In genomic region chr4:80172203-80172602, GRCh38 we compare ENCODE assay signal across 9 cellular contexts. TPM values are rescaled to one million over a fixed set of nuclear protein-coding genes. Genes with fewer than 3 reads are reported as not detected.
DNase-seq lines count a peak whose midpoint lies in the region; ATAC-seq and TF ChIP-seq lines count a peak whose summit lies in the region.
"Had no signal": no experiment of that assay in that cellular context is flagged by ENCODE, and none has a peak within 500 bp of the region (broad histone marks: within the 10 kb centered on the region; RNA-seq: fewer than 3 reads in every experiment).

No MANE protein-coding gene starts in this region.

- H3K27me3 Mint-ChIP-seq in CD4-positive, alpha-beta T cell = no peaks in the 10 kb centered on the region
- H3K27me3 Mint-ChIP-seq in activated naive CD4-positive, alpha-beta T cell treated with anti-CD3 and anti-CD28 coated beads, Interleukin-2, amount 50 U/mL, for 24 hours = no peaks in the 10 kb centered on the region
- no peaks in the 10 kb centered on the region for H3K27me3 Mint-ChIP-seq in glutamatergic neuron (ENCODE audit: unreplicated experiment)

- H3K27ac Mint-ChIP-seq in CD4-positive, alpha-beta T cell = peak overlapping the region; percentile 96
- peak overlapping the region; percentile 77 for H3K27ac Mint-ChIP-seq in activated naive CD4-positive, alpha-beta T cell treated with anti-CD3 and anti-CD28 coated beads, Interleukin-2, amount 50 U/mL, for 24 hours
- no peak overlapping the region for H3K27ac Mint-ChIP-seq in glutamatergic neuron (ENCODE audit: unreplicated experiment)

- no peaks in the 10 kb centered on the region for H3K9me3 ChIP-seq in CD4-positive, alpha-beta T cell (ENCODE audit: control insufficient read depth, low read length)
- H3K9me3 ChIP-seq in suprapubic skin = no peaks in the 10 kb centered on the region

- intact Hi-C loops in CD4-positive, alpha-beta T cell (cut with DNase I, micrococcal nuclease) = loop anchor here in 1 of 2 experiments (2.0 kb wide), 2 partner anchors 33 to 99 kb away; partner anchors contain the start of gene ANTXR2

- H3K4me3 Mint-ChIP-seq in CD4-positive, alpha-beta T cell = peak overlapping the region; percentile 71
- H3K4me3 Mint-ChIP-seq in activated naive CD4-positive, alpha-beta T cell treated with anti-CD3 and anti-CD28 coated beads, Interleukin-2, amount 50 U/mL, for 24 hours = peak overlapping the region; percentile 68
- H3K4me3 Mint-ChIP-seq in glutamatergic neuron (ENCODE audit: unreplicated experiment) = no peak overlapping the region

- no peaks in the 10 kb centered on the region for H3K36me3 Mint-ChIP-seq in CD4-positive, alpha-beta T cell (ENCODE audit: low read depth)
- H3K36me3 Mint-ChIP-seq in activated naive CD4-positive, alpha-beta T cell treated with anti-CD3 and anti-CD28 coated beads, Interleukin-2, amount 50 U/mL, for 24 hours = no peaks in the 10 kb centered on the region
- H3K36me3 Mint-ChIP-seq in glutamatergic neuron (ENCODE audit: unreplicated experiment) = no peaks in the 10 kb centered on the region

- H3K4me1 ChIP-seq in suprapubic skin = peaks cover 4% of the 10 kb centered on the region

- TF ChIP-seq EP300 in suprapubic skin (IDR thresholded peaks at IDR 0.05) = no peak

- no peak for DNase-seq in CD4-positive, alpha-beta T cell
- DNase-seq in nucleus accumbens (lab: John Stamatoyannopoulos, UW) (no peak), glutamatergic neuron (no peak), suprapubic skin (ENCODE audit: low spot score in 2 of 2) (no peak)
- no peak for DNase-seq in effector CD4-positive, alpha-beta T cell
- DNase-seq: occipital lobe had no signal

- CTCF ChIA-PET in CD4-positive, alpha-beta T cell (lab: Charles Lee) = interaction anchor here (0.7 to 4.0 kb wide), 6 partner anchors 8 to 81 kb away, joined by 3 to 28 read pairs (median 10); no protein-coding TSS in a partner anchor

- no peaks in the 10 kb centered on the region for H3K36me3 ChIP-seq in suprapubic skin

- peak; percentile 45 for ATAC-seq in CD4-positive, alpha-beta T cell (ENCODE audit: poor library complexity)
- ATAC-seq in GM19351 (IDR thresholded peaks at IDR 0.05; ENCODE audit: unreplicated experiment) (peak; percentile 73), HG03095 (IDR thresholded peaks at IDR 0.05; ENCODE audit: unreplicated experiment) (peak; percentile 63)

- POLR2A ChIA-PET in CD4-positive, alpha-beta T cell (lab: Charles Lee) = interaction anchor here (0.7 to 4.7 kb wide), 10 partner anchors 11 to 99 kb away, joined by 3 to 111 read pairs (median 19); partner anchors contain the start of gene ANTXR2

- H3K27me3 ChIP-seq in CD4-positive, alpha-beta T cell (ENCODE audit: control insufficient read depth, insufficient read depth, low read length) = no peaks in the 10 kb centered on the region
- no peaks in the 10 kb centered on the region for H3K27me3 ChIP-seq in suprapubic skin

- no peaks in the 10 kb centered on the region for H3K9me3 Mint-ChIP-seq in CD4-positive, alpha-beta T cell
- H3K9me3 Mint-ChIP-seq in activated naive CD4-positive, alpha-beta T cell treated with anti-CD3 and anti-CD28 coated beads, Interleukin-2, amount 50 U/mL, for 24 hours = no peaks in the 10 kb centered on the region
- no peaks in the 10 kb centered on the region for H3K9me3 Mint-ChIP-seq in glutamatergic neuron (ENCODE audit: unreplicated experiment)

- peaks cover 65% of the 10 kb centered on the region for H3K4me1 Mint-ChIP-seq in CD4-positive, alpha-beta T cell (ENCODE audit: low read depth)
- H3K4me1 Mint-ChIP-seq in activated naive CD4-positive, alpha-beta T cell treated with anti-CD3 and anti-CD28 coated beads, Interleukin-2, amount 50 U/mL, for 24 hours = peaks cover 54% of the 10 kb centered on the region
- H3K4me1 Mint-ChIP-seq in glutamatergic neuron (ENCODE audit: low read depth, unreplicated experiment) = no peaks in the 10 kb centered on the region

- 58% methylated on average over 2 of the region's 2 CpGs for WGBS in suprapubic skin

- peak overlapping the region; percentile 62 for H3K27ac ChIP-seq in CD4-positive, alpha-beta T cell (ENCODE audit: low read depth, low read length)
- no peak overlapping the region for H3K27ac ChIP-seq in suprapubic skin

- TF ChIP-seq POLR2A in suprapubic skin (IDR thresholded peaks at IDR 0.05) = no peak

- TF ChIP-seq CTCF in CD4-positive, alpha-beta T cell (IDR thresholded peaks at IDR 0.05) = no peak
- TF ChIP-seq CTCF in glutamatergic neuron (IDR thresholded peaks at IDR 0.05; ENCODE audit: partially characterized antibody, unreplicated experiment) (no peak), suprapubic skin (IDR thresholded peaks at IDR 0.05) (no peak)

- no peak overlapping the region for H3K4me3 ChIP-seq in suprapubic skin

RNA-seq across cellular contexts. Expression of gene PRDM8, which starts 25.1 kb away (rescaled TPM):
- total RNA-seq in CD4-positive, alpha-beta T cell = 1 to 10 TPM; 4.2 to 5.1 TPM
- 16.6 TPM for total RNA-seq in glutamatergic neuron (ENCODE audit: unreplicated experiment)
- 1 to 10 TPM in 2 of 4 donors, under 1 TPM in 2; 0.49 to 1.9 (median 1.1) TPM for total RNA-seq in suprapubic skin
